8 cellular contexts compared by ENCODE assay signal in the genomic region with DNA sequence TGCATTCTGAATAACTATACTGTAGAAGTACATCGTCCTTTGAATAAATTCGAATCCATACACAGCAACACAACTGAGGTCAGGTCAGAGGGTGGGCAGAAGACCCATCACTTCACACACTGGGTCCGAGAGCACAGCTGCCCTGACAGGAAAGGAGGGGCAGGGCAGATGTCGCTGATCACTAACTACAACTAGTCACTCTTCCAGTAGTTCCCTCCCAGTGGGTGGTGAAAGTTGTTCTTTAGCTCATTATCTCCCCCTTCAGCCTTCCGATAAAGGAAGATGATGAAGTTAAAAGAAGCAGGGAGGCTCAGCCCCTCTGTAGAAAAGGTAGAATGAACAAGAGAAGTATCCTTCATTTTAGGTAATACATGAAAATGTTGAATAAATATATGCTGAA.
A peak's percentile ranks its signal among the peaks of the same experiment; 100 is the strongest.
DNase-seq lines count a peak whose midpoint lies in the region; ATAC-seq and TF ChIP-seq lines count a peak whose summit lies in the region.

No MANE protein-coding gene starts in this region.

- H3K36me3 Mint-ChIP-seq in activated CD8-positive, alpha-beta T cell treated with anti-CD3 and anti-CD28 coated beads, Interleukin-2, amount 10 ng/mL, durations not matched to agents 7 days and 5 days (ENCODE audit: low read depth), result no peaks in the 10 kb centered on the region

- peak overlapping the region; percentile 12 for H3K27ac Mint-ChIP-seq in activated CD8-positive, alpha-beta T cell treated with anti-CD3 and anti-CD28 coated beads, Interleukin-2, amount 10 ng/mL, durations not matched to agents 7 days and 5 days

- H3K9me3 Mint-ChIP-seq in activated CD8-positive, alpha-beta T cell treated with anti-CD3 and anti-CD28 coated beads, Interleukin-2, amount 10 ng/mL, durations not matched to agents 7 days and 5 days (ENCODE audit: insufficient read depth), result peaks cover 5% of the 10 kb centered on the region

- peak overlapping the region; percentile 43 for H3K4me3 Mint-ChIP-seq in activated CD8-positive, alpha-beta T cell treated with anti-CD3 and anti-CD28 coated beads, Interleukin-2, amount 10 ng/mL, durations not matched to agents 7 days and 5 days

- CTCF ChIA-PET in activated CD8-positive, alpha-beta T cell treated with anti-CD3 and anti-CD28 coated beads, Interleukin-2, amount 10 ng/mL, durations not matched to agents 7 days and 5 days (lab: Charles Lee), result interaction anchor here (0.6 to 1.6 kb wide), 8 partner anchors 15 to 394 kb away, joined by 3 to 7 read pairs (median 3); no protein-coding TSS in a partner anchor

- peak; percentile 31 for DNase-seq in activated CD8-positive, alpha-beta T cell treated with anti-CD3 and anti-CD28 coated beads, Interleukin-2, amount 10 ng/mL, durations not matched to agents 7 days and 5 days
- peak; percentile 55 for DNase-seq in foreskin melanocyte
- peak; percentile 4 for DNase-seq in stimulated activated CD8-positive, alpha-beta memory T cell treated with anti-CD3 and anti-CD28 coated beads, Interleukin-4, amount 100 ng/mL, for 24 hours (ENCODE audit: low read depth)
- DNase-seq in inferior parietal cortex (ENCODE audit: extremely low spot score), result no peak
- DNase-seq in NOMO-1 (lab: John Stamatoyannopoulos, UW; ENCODE audit: unreplicated experiment in 2 of 2), result no peak
- no peak for DNase-seq in NCI-H2227 treated with DMSO at 0.1 percent for 48 hours (lab: John Stamatoyannopoulos, UW)

- no peaks in the 10 kb centered on the region for H3K27me3 Mint-ChIP-seq in activated CD8-positive, alpha-beta T cell treated with anti-CD3 and anti-CD28 coated beads, Interleukin-2, amount 10 ng/mL, durations not matched to agents 7 days and 5 days (ENCODE audit: low read depth)

- peaks cover 15% of the 10 kb centered on the region for H3K4me1 Mint-ChIP-seq in activated CD8-positive, alpha-beta T cell treated with anti-CD3 and anti-CD28 coated beads, Interleukin-2, amount 10 ng/mL, durations not matched to agents 7 days and 5 days (ENCODE audit: low read depth)

- POLR2A ChIA-PET in activated CD8-positive, alpha-beta T cell treated with anti-CD3 and anti-CD28 coated beads, Interleukin-2, amount 10 ng/mL, durations not matched to agents 7 days and 5 days (lab: Charles Lee), result interaction anchor here (0.8 kb wide), 1 partner anchor 162 kb away, joined by 3 read pairs; no protein-coding TSS in a partner anchor

- ATAC-seq in HG02943 (IDR thresholded peaks at IDR 0.05; ENCODE audit: low read depth, unreplicated experiment) (peak; percentile 68), SK-N-SH treated with all-trans-retinoic acid at 6 μM for 48 hours (no peak)
- ATAC-seq in activated CD8-positive, alpha-beta T cell treated with anti-CD3 and anti-CD28 coated beads, Interleukin-2, amount 10 ng/mL, durations not matched to agents 7 days and 5 days, result peak; percentile 76

TF ChIP-seq in SK-N-SH treated with all-trans-retinoic acid at 6 μM for 48 hours, 23 proteins besides CTCF, POLR2A, EP300 and RAD21:
- TF ChIP-seq TOX (CRISPR knock-in tag; IDR thresholded peaks at IDR 0.05; ENCODE audit: borderline replicate concordance) (no peak), GLIS3 (CRISPR knock-in tag; IDR thresholded peaks at IDR 0.05) (no peak), RARB (CRISPR knock-in tag; IDR thresholded peaks at IDR 0.05) (no peak), ISL1 (CRISPR knock-in tag; IDR thresholded peaks at IDR 0.05) (no peak), OSR1 (CRISPR knock-in tag; IDR thresholded peaks at IDR 0.05) (no peak), SNAI2 (CRISPR knock-in tag; IDR thresholded peaks at IDR 0.05) (no peak), BACH2 (CRISPR knock-in tag; IDR thresholded peaks at IDR 0.05; ENCODE audit: borderline replicate concordance) (no peak), ESRRG (CRISPR knock-in tag; IDR thresholded peaks at IDR 0.05) (no peak), ZNF565 (CRISPR knock-in tag; conservative IDR thresholded peaks at IDR 0.05; ENCODE audit: low read depth) (no peak), ZFP3 (CRISPR knock-in tag; IDR thresholded peaks at IDR 0.05) (no peak), ZNF70 (CRISPR knock-in tag; IDR thresholded peaks at IDR 0.05) (no peak), ZC3H10 (CRISPR knock-in tag; IDR thresholded peaks at IDR 0.05) (no peak)
- TF ChIP-seq, protein P1, sequence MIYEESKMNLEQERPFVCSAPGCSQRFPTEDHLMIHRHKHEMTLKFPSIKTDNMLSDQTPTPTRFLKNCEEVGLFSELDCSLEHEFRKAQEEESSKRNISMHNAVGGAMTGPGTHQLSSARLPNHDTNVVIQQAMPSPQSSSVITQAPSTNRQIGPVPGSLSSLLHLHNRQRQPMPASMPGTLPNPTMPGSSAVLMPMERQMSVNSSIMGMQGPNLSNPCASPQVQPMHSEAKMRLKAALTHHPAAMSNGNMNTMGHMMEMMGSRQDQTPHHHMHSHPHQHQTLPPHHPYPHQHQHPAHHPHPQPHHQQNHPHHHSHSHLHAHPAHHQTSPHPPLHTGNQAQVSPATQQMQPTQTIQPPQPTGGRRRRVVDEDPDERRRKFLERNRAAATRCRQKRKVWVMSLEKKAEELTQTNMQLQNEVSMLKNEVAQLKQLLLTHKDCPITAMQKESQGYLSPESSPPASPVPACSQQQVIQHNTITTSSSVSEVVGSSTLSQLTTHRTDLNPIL (CRISPR knock-in tag; IDR thresholded peaks at IDR 0.05; ENCODE audit: low read depth), result no peak
TF ChIP-seq in SK-N-SH treated with all-trans-retinoic acid at 6 μM for 48 hours: peak in this region for 0.

Comparison
In these comparisons a context has a peak if more than half of its experiments do, and no peak if none do; other contexts are left out.
1. DNase-seq: peak in activated CD8-positive, alpha-beta T cell treated with anti-CD3 and anti-CD28 coated beads, Interleukin-2, amount 10 ng/mL, durations not matched to agents 7 days and 5 days (single experiment), foreskin melanocyte (single experiment) and stimulated activated CD8-positive, alpha-beta memory T cell treated with anti-CD3 and anti-CD28 coated beads, Interleukin-4, amount 100 ng/mL, for 24 hours (single experiment); none in inferior parietal cortex (single experiment), NOMO-1 (0 of 2) and NCI-H2227 treated with DMSO at 0.1 percent for 48 hours (single experiment).